In genomic region chr7:44581426-44581906, GRCh38 we compare ENCODE assay signal across 8 cellular contexts. TPM values are rescaled to one million over a fixed set of nuclear protein-coding genes. Genes with fewer than 3 reads are reported as not detected.
DNase-seq lines count a peak whose midpoint lies in the region; ATAC-seq, FAIRE-seq and TF ChIP-seq lines count a peak whose summit lies in the region.

No MANE protein-coding gene starts in this region.

- peak overlapping the region; percentile 40; the same call in 1 of the 2 replicates for H2AK5ac ChIP-seq in H1 (ENCODE audit: low read depth, low read length)

- H2BK20ac ChIP-seq in H1 (ENCODE audit: low read length), result no peak overlapping the region

- TF ChIP-seq POLR2A in H1 (IDR thresholded peaks at IDR 0.05; ENCODE audit: control extremely low read depth in 1 of 2, low read depth in 2 of 2, low read length in 2 of 2) (no peak), transverse colon (IDR thresholded peaks at IDR 0.05) (no peak)

- no peak overlapping the region for H2BK120ac ChIP-seq in H1 (replicated peaks; ENCODE audit: low read depth, low read length)

- peak overlapping the region; percentile 43 for H3K56ac ChIP-seq in H1 (replicated peaks; ENCODE audit: insufficient read length, low read depth, low read length)

- peaks cover 0 to 4% of the 10 kb centered on the region in 2 experiments for H4K20me1 ChIP-seq in H1 (replicated peaks in 1 of 2; ENCODE audit: control insufficient read depth in 1 of 2, insufficient read depth in 2 of 2, low read length in 2 of 2)

- peak overlapping the region; percentile 72; the same call in 1 of the 2 replicates for H3K18ac ChIP-seq in H1 (ENCODE audit: extremely low read depth, low read length)

- WGBS in H1 (ENCODE audit: extremely low coverage in 1 of 2, insufficient coverage in 1 of 2, insufficient read length in 1 of 2, insufficient replicate concordance in 2 of 2, low coverage in 1 of 2, low lambda C conversion rate in 2 of 2, missing lambda C conversion rate in 1 of 2), 2 experiments, result 35% methylated on average over 27 of the region's 28 CpGs; no CpG with 5 or more reads in 1 of the 2 experiments
- WGBS in transverse colon (ENCODE audit: low coverage in 1 of 2), 2 donors, result 3 to 13% methylated on average over 4 to 18 of the region's 28 CpGs

- H3K9me3 Mint-ChIP-seq in activated CD4-positive, alpha-beta T cell treated with anti-CD3 and anti-CD28 coated beads, Interleukin-2, amount 10 ng/mL, durations not matched to agents 24 days and 14 days, result no peaks in the 10 kb centered on the region

- H3K27me3 ChIP-seq in H1 (replicated peaks in 1 of 4; ENCODE audit: control insufficient read depth in 3 of 4, extremely low read depth in 1 of 4, insufficient read depth in 3 of 4, low read length in 3 of 4) (no peaks in the 10 kb centered on the region), muscle layer of duodenum (ENCODE audit: low read depth, low read length) (no peaks in the 10 kb centered on the region), transverse colon (no peaks in the 10 kb centered on the region)

- H3K4me3 ChIP-seq in H1 (ENCODE audit: extremely low read depth in 1 of 4, insufficient read depth in 2 of 4, low read depth in 3 of 4, low read length in 4 of 4), result peak overlapping the region; percentile 74 to 95 (median 76)
- peak overlapping the region; percentile 90 for H3K4me3 ChIP-seq in muscle layer of duodenum (ENCODE audit: low read depth in 1 of 2, low read length in 2 of 2)
- peak overlapping the region; percentile 59 to 81 (median 66) for H3K4me3 ChIP-seq in transverse colon

- peak; percentile 16 for ATAC-seq in GM21360 (IDR thresholded peaks at IDR 0.05; ENCODE audit: unreplicated experiment)
- peak; percentile 22 for ATAC-seq in HG03565 (IDR thresholded peaks at IDR 0.05; ENCODE audit: unreplicated experiment)

- CTCF ChIA-PET in H1 (lab: Charles Lee; ENCODE audit: partially characterized antibody), result interaction anchor here (1.0 to 1.7 kb wide), 4 partner anchors 9 to 217 kb away, joined by 3 to 6 read pairs (median 4); no protein-coding TSS in a partner anchor

- H4K91ac ChIP-seq in H1 (replicated peaks; ENCODE audit: insufficient read length, low read length), result peak overlapping the region; percentile 89

- no peak overlapping the region for H2BK15ac ChIP-seq in H1 (ENCODE audit: low read length)

- 0 out of 2 replicates have a peak overlapping the region, but pooled peaks have one; percentile 58 for H2BK5ac ChIP-seq in H1 (ENCODE audit: low read depth, low read length)

- peak; percentile 32 for DNase-seq in DMS53 treated with DMSO at 0.1 percent for 48 hours (lab: John Stamatoyannopoulos, UW; ENCODE audit: unreplicated experiment)
- peak; percentile 87 for DNase-seq in activated CD4-positive, alpha-beta T cell treated with anti-CD3 and anti-CD28 coated beads, Interleukin-2, amount 10 ng/mL, durations not matched to agents 24 days and 14 days
- DNase-seq in H1 (ENCODE audit: low read depth in 1 of 2, low spot score in 2 of 2), result no peak
- peak; percentile 53 for DNase-seq in transverse colon
- DNase-seq in iPS-NIHi11 (ENCODE audit: low spot score), result no peak

- H2BK12ac ChIP-seq in H1 (ENCODE audit: low read depth, low read length), result no peak overlapping the region

- H3K9me3 ChIP-seq in H1 (ENCODE audit: insufficient read depth in 2 of 2, low read depth in 1 of 2, low read length in 1 of 2) (no peaks in the 10 kb centered on the region), muscle layer of duodenum (ENCODE audit: control insufficient read depth in 1 of 2, low read length in 2 of 2) (no peaks in the 10 kb centered on the region), transverse colon (no peaks in the 10 kb centered on the region)

- H3K79me1 ChIP-seq in H1 (ENCODE audit: low read depth, low read length), result no peaks in the 10 kb centered on the region

- in situ Hi-C loops in transverse colon (cut with MboI; ENCODE audit: low pct_ligation_motif_present in 1 of 4, low pct_unique_long_range_greater_than_20kb in 1 of 4, low sequenced_read_pairs in 3 of 4), result loop anchor here (10.0 to 25.0 kb wide), 5 partner anchors 181 to 531 kb away; partner anchors contain the start of genes H2AZ2 (in 3 of the 4) and TBRG4 (in 3 of the 4)

- peak overlapping the region; percentile 88 for H4K8ac ChIP-seq in H1 (ENCODE audit: extremely low read depth, insufficient read depth, low read length)

- H3K9ac ChIP-seq in H1 (replicated peaks in 1 of 4; ENCODE audit: extremely low read depth in 1 of 4, low read depth in 3 of 4, low read length in 3 of 4), result peak overlapping the region; percentile 70 to 77 (median 75)

- intact Hi-C loops in activated CD4-positive, alpha-beta T cell treated with anti-CD3 and anti-CD28 coated beads, Interleukin-2, amount 10 ng/mL, durations not matched to agents 24 days and 14 days (cut with micrococcal nuclease), result loop anchor here (5.0 kb wide), 2 partner anchors 89 to 499 kb away; partner anchors contain the start of genes NUDCD3 and POLM
- intact Hi-C loops in transverse colon (cut with DNase I; ENCODE audit: low total_unique reads), result loop anchor here (1.0 to 5.0 kb wide), 2 partner anchors 23 to 266 kb away; partner anchors contain the start of gene H2AZ2

- H3K4me1 Mint-ChIP-seq in activated CD4-positive, alpha-beta T cell treated with anti-CD3 and anti-CD28 coated beads, Interleukin-2, amount 10 ng/mL, durations not matched to agents 24 days and 14 days, result peaks cover 35% of the 10 kb centered on the region

- peak overlapping the region; percentile 46 for H4K5ac ChIP-seq in H1 (ENCODE audit: insufficient read length, low read depth, low read length)

- peaks cover 5 to 15% of the 10 kb centered on the region in 2 experiments; a peak in 3 of 4 replicates for H3K79me2 ChIP-seq in H1 (ENCODE audit: control insufficient read depth in 1 of 2, insufficient read depth in 2 of 2, low read length in 2 of 2)

- H3K36me3 Mint-ChIP-seq in activated CD4-positive, alpha-beta T cell treated with anti-CD3 and anti-CD28 coated beads, Interleukin-2, amount 10 ng/mL, durations not matched to agents 24 days and 14 days (ENCODE audit: low read depth), result peaks cover 37% of the 10 kb centered on the region

- H3K4me2 ChIP-seq in H1 (ENCODE audit: insufficient read depth in 1 of 2, low read depth in 2 of 2, low read length in 2 of 2), result peak overlapping the region; percentile 76 to 99

- peaks cover 6% of the 10 kb centered on the region; the same call in 1 of the 2 replicates for H3K23me2 ChIP-seq in H1 (ENCODE audit: low read depth, low read length)

- FAIRE-seq in H1 (lab: Jason Lieb, UNC), result no peak

- H3K4me1 ChIP-seq in H1 (replicated peaks in 1 of 4; ENCODE audit: control insufficient read depth in 3 of 4, insufficient read depth in 4 of 4, low read length in 3 of 4) (peaks cover 0 to 7% (median 1%) of the 10 kb centered on the region in 4 experiments; a peak in 4 of 7 replicates), muscle layer of duodenum (ENCODE audit: control insufficient read depth in 1 of 2, insufficient read depth in 2 of 2, low read length in 2 of 2) (peaks cover 6 to 16% of the 10 kb centered on the region in 2 donors), transverse colon (peaks cover 15 to 21% (median 19%) of the 10 kb centered on the region in 4 donors)

- peaks cover 4% of the 10 kb centered on the region for H3K27me3 Mint-ChIP-seq in activated CD4-positive, alpha-beta T cell treated with anti-CD3 and anti-CD28 coated beads, Interleukin-2, amount 10 ng/mL, durations not matched to agents 24 days and 14 days

- peak overlapping the region; percentile 72 for H3K4ac ChIP-seq in H1 (replicated peaks; ENCODE audit: insufficient read length, low read depth, low read length)

- H3K14ac ChIP-seq in H1 (ENCODE audit: insufficient read length), result no peak overlapping the region

- POLR2A ChIA-PET in H1 (lab: Charles Lee; ENCODE audit: partially characterized antibody), result interaction anchor here (1.0 to 4.3 kb wide), 12 partner anchors 10 to 267 kb away, joined by 3 to 49 read pairs (median 8); partner anchors contain the start of genes DDX56, H2AZ2, NUDCD3 and OGDH

- H3K36me3 ChIP-seq in H1 (ENCODE audit: control insufficient read depth in 2 of 4, insufficient read depth in 4 of 4, low read length in 3 of 4), result peaks cover 9 to 24% (median 12%) of the 10 kb centered on the region in 4 experiments; a peak in 7 of 8 replicates
- peaks cover 11 to 22% of the 10 kb centered on the region in 2 donors for H3K36me3 ChIP-seq in muscle layer of duodenum (ENCODE audit: control insufficient read depth in 1 of 2, insufficient read depth in 2 of 2, low read length in 2 of 2)
- peaks cover 0 to 18% (median 4%) of the 10 kb centered on the region in 4 donors for H3K36me3 ChIP-seq in transverse colon

- H2AFZ ChIP-seq in H1 (ENCODE audit: low read length), result no peak overlapping the region

- no peak for TF ChIP-seq RAD21 in H1 (IDR thresholded peaks at IDR 0.05 in 1 of 2, conservative IDR thresholded peaks at IDR 0.05 in 1 of 2; ENCODE audit: low read depth in 2 of 2, low read length in 2 of 2)

- H3K23ac ChIP-seq in H1 (ENCODE audit: insufficient read length), result no peak overlapping the region

- H3K27ac ChIP-seq in H1 (ENCODE audit: low read depth, low read length), result peak overlapping the region; percentile 65
- peak overlapping the region; percentile 91 for H3K27ac ChIP-seq in muscle layer of duodenum (ENCODE audit: low read length)
- H3K27ac ChIP-seq in transverse colon, result peak overlapping the region; percentile 90 to 95 (median 92)

- TF ChIP-seq CTCF in H1 (IDR thresholded peaks at IDR 0.05; ENCODE audit: control extremely low read depth in 1 of 3, insufficient read depth in 1 of 3, low read depth in 1 of 3, low read length in 3 of 3) (no peak), transverse colon (IDR thresholded peaks at IDR 0.05) (no peak)

- peak overlapping the region; percentile 92 for H3K4me3 Mint-ChIP-seq in activated CD4-positive, alpha-beta T cell treated with anti-CD3 and anti-CD28 coated beads, Interleukin-2, amount 10 ng/mL, durations not matched to agents 24 days and 14 days

- peak overlapping the region; percentile 92 for H3K27ac Mint-ChIP-seq in activated CD4-positive, alpha-beta T cell treated with anti-CD3 and anti-CD28 coated beads, Interleukin-2, amount 10 ng/mL, durations not matched to agents 24 days and 14 days

- TF ChIP-seq EP300 in H1 (IDR thresholded peaks at IDR 0.05; ENCODE audit: borderline replicate concordance in 1 of 2, low read depth in 2 of 2, low read length in 2 of 2), result no peak
- no peak for TF ChIP-seq EP300 in transverse colon (IDR thresholded peaks at IDR 0.05; ENCODE audit: low read depth)

RNA-seq across cellular contexts. Expression of gene TMED4, which starts 0.6 kb away (rescaled TPM):
- total RNA-seq in activated CD4-positive, alpha-beta T cell treated with anti-CD3 and anti-CD28 coated beads, Interleukin-2, amount 10 ng/mL, durations not matched to agents 24 days and 14 days, result 78.4 and 80.2 TPM in 2 replicates
- 41.1 and 44.9 TPM in 2 replicates for total RNA-seq in H1 (2021; fragmentation: NEBNext Ultra II Directional; extraction: Animal tissue kit (Norgen Biotek cat#: 25700))
- 76.7 and 91.9 TPM in 2 replicates for polyA plus RNA-seq in H1 (2011; rRNA removed)
- 72.2 TPM for polyA plus RNA-seq in H1 (2011; cell fraction: cytosol; rRNA removed)
- 68.9 TPM for polyA plus RNA-seq in H1 (2011; cell fraction: nucleus; rRNA removed)
- polyA plus RNA-seq in H1 (2012, experiment 1 of 2), result 39.2 to 48.0 TPM (median 42.1 TPM) in 4 replicates
- 39.9 TPM for polyA plus RNA-seq in H1 (2012, experiment 2 of 2)
- polyA plus RNA-seq in H1 (2013, experiment 1 of 2), result 40.7 TPM
- 46.2 TPM for polyA plus RNA-seq in H1 (2013, experiment 2 of 2)
- 38.6 and 54.2 TPM in 2 replicates for polyA minus RNA-seq in H1 (2011; rRNA and poly(A)+ RNA removed)
- polyA minus RNA-seq in H1 (2011; cell fraction: cytosol; rRNA and poly(A)+ RNA removed), result 47.6 TPM
- polyA minus RNA-seq in H1 (2011; cell fraction: nucleus; rRNA and poly(A)+ RNA removed), result 39.0 TPM
- total RNA-seq in transverse colon, result 100 to 1,000 TPM; 226 to 303 (median 254) TPM

RNA-seq across cellular contexts. Expression of gene DDX56, which starts 7.8 kb away (rescaled TPM):
- total RNA-seq in activated CD4-positive, alpha-beta T cell treated with anti-CD3 and anti-CD28 coated beads, Interleukin-2, amount 10 ng/mL, durations not matched to agents 24 days and 14 days, result 162 and 172 TPM in 2 replicates
- 55.4 and 56.9 TPM in 2 replicates for total RNA-seq in H1 (2021; fragmentation: NEBNext Ultra II Directional; extraction: Animal tissue kit (Norgen Biotek cat#: 25700))
- polyA plus RNA-seq in H1 (2011; rRNA removed), result 81.6 and 82.0 TPM in 2 replicates
- polyA plus RNA-seq in H1 (2011; cell fraction: cytosol; rRNA removed), result 79.6 TPM
- 179 TPM for polyA plus RNA-seq in H1 (2011; cell fraction: nucleus; rRNA removed)
- 73.0 to 92.1 TPM (median 90.5 TPM) in 4 replicates for polyA plus RNA-seq in H1 (2012, experiment 1 of 2)
- 88.4 TPM for polyA plus RNA-seq in H1 (2012, experiment 2 of 2)
- polyA plus RNA-seq in H1 (2013, experiment 1 of 2), result 59.0 TPM
- polyA plus RNA-seq in H1 (2013, experiment 2 of 2), result 54.2 TPM
- polyA minus RNA-seq in H1 (2011; rRNA and poly(A)+ RNA removed), result 82.6 and 86.4 TPM in 2 replicates
- polyA minus RNA-seq in H1 (2011; cell fraction: cytosol; rRNA and poly(A)+ RNA removed), result 34.8 TPM
- polyA minus RNA-seq in H1 (2011; cell fraction: nucleus; rRNA and poly(A)+ RNA removed), result 64.0 TPM
- total RNA-seq in transverse colon, result 100 to 1,000 TPM in 1 of 4 donors, 10 to 100 TPM in 3; 41.1 to 202 (median 42.3) TPM

RNA-seq across cellular contexts. Expression of gene OGDH, which starts 25.0 kb away (rescaled TPM):
- total RNA-seq in activated CD4-positive, alpha-beta T cell treated with anti-CD3 and anti-CD28 coated beads, Interleukin-2, amount 10 ng/mL, durations not matched to agents 24 days and 14 days, result 99.5 and 102 TPM in 2 replicates
- total RNA-seq in H1 (2021; fragmentation: NEBNext Ultra II Directional; extraction: Animal tissue kit (Norgen Biotek cat#: 25700)), result 89.1 and 91.6 TPM in 2 replicates
- 71.6 and 108 TPM in 2 replicates for polyA plus RNA-seq in H1 (2011; rRNA removed)
- polyA plus RNA-seq in H1 (2011; cell fraction: cytosol; rRNA removed), result 60.6 TPM
- polyA plus RNA-seq in H1 (2011; cell fraction: nucleus; rRNA removed), result 125 TPM
- polyA plus RNA-seq in H1 (2012, experiment 1 of 2), result 47.3 to 67.1 TPM (median 62.3 TPM) in 4 replicates
- polyA plus RNA-seq in H1 (2012, experiment 2 of 2), result 58.0 TPM
- 38.5 TPM for polyA plus RNA-seq in H1 (2013, experiment 1 of 2)
- 34.1 TPM for polyA plus RNA-seq in H1 (2013, experiment 2 of 2)
- 126 and 130 TPM in 2 replicates for polyA minus RNA-seq in H1 (2011; rRNA and poly(A)+ RNA removed)
- polyA minus RNA-seq in H1 (2011; cell fraction: cytosol; rRNA and poly(A)+ RNA removed), result 53.8 TPM
- polyA minus RNA-seq in H1 (2011; cell fraction: nucleus; rRNA and poly(A)+ RNA removed), result 46.3 TPM
- total RNA-seq in transverse colon, result 100 to 1,000 TPM in 3 of 4 donors, 10 to 100 TPM in 1; 74.0 to 160 (median 143) TPM

RNA-seq across cellular contexts. Expression of gene NPC1L1, which starts 40.3 kb away (rescaled TPM):
- not detected in 2 replicates for total RNA-seq in activated CD4-positive, alpha-beta T cell treated with anti-CD3 and anti-CD28 coated beads, Interleukin-2, amount 10 ng/mL, durations not matched to agents 24 days and 14 days
- total RNA-seq in H1 (2021; fragmentation: NEBNext Ultra II Directional; extraction: Animal tissue kit (Norgen Biotek cat#: 25700)), result 0.06 TPM in 1 of 2 replicates, not detected in the other
- polyA plus RNA-seq in H1 (2011; rRNA removed), result 0.14 and 0.21 TPM in 2 replicates
- 0.10 TPM for polyA plus RNA-seq in H1 (2011; cell fraction: cytosol; rRNA removed)
- polyA plus RNA-seq in H1 (2011; cell fraction: nucleus; rRNA removed), result 0.31 TPM
- 0.09 to 0.18 TPM (median 0.13 TPM) in 3 of 4 replicates, not detected in the other for polyA plus RNA-seq in H1 (2012, experiment 1 of 2)
- polyA plus RNA-seq in H1 (2012, experiment 2 of 2), result 0.05 TPM
- 0.16 TPM for polyA plus RNA-seq in H1 (2013, experiment 1 of 2)
- polyA plus RNA-seq in H1 (2013, experiment 2 of 2), result 0.13 TPM
- polyA minus RNA-seq in H1 (2011; rRNA and poly(A)+ RNA removed), result 0.06 and 0.22 TPM in 2 replicates
- polyA minus RNA-seq in H1 (2011; cell fraction: cytosol; rRNA and poly(A)+ RNA removed), result not detected
- polyA minus RNA-seq in H1 (2011; cell fraction: nucleus; rRNA and poly(A)+ RNA removed), result not detected
- under 1 TPM in 1 of 4 donors, not detected in 3; 0.48 TPM for total RNA-seq in transverse colon

Comparison
In these comparisons a context has a peak if more than half of its experiments do, and no peak if none do; other contexts are left out.
1. DNase-seq: peak in DMS53 treated with DMSO at 0.1 percent for 48 hours (single experiment), activated CD4-positive, alpha-beta T cell treated with anti-CD3 and anti-CD28 coated beads, Interleukin-2, amount 10 ng/mL, durations not matched to agents 24 days and 14 days (single experiment) and transverse colon (single experiment); none in H1 (0 of 2) and iPS-NIHi11 (single experiment).
2. Peak in every context shown above with its lines, with median percentiles within 50 percentile points of each other: H3K27ac ChIP-seq and H3K4me3 ChIP-seq.